11 cellular contexts compared by ENCODE assay signal in the genomic region with DNA sequence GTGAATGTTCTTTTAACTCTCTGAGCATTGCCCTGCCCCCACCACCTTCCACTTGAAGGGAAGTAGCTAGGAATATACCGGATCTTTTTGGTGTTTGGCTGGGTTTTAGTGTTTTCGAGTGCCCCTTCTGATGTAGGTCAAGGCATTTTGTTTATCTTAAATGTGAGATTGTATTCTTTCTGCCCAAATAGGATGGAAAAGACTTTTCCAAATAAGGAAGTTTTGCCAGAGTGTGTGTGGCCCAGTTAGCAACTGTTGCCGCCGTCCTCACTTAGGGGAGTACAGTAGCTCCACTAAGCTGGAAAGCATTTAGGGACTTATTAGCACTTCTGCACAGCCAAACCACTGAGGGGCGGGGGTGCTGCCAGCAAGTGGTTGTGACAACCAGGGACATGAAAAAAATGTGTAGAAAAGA. TPM values are rescaled to one million over a fixed set of nuclear protein-coding genes. Genes with fewer than 3 reads are reported as not detected.
DNase-seq lines count a peak whose midpoint lies in the region; ATAC-seq and TF ChIP-seq lines count a peak whose summit lies in the region.
"Had no signal": no experiment of that assay in that cellular context is flagged by ENCODE, and none has a peak within 500 bp of the region (broad histone marks: within the 10 kb centered on the region; RNA-seq: fewer than 3 reads in every experiment).

No MANE protein-coding gene starts in this region.

- no peaks in the 10 kb centered on the region for H3K9me3 Mint-ChIP-seq in brain

- H3K9me3 ChIP-seq in mesodermal cell (ENCODE audit: control insufficient read depth, low read length) (no peaks in the 10 kb centered on the region), thoracic aorta (no peaks in the 10 kb centered on the region), adrenal gland (replicated peaks in 1 of 3) (no peaks in the 10 kb centered on the region)

- H3K36me3 ChIP-seq in mesodermal cell (ENCODE audit: control insufficient read depth, insufficient read depth, low read length) (no peaks in the 10 kb centered on the region), thoracic aorta (no peaks in the 10 kb centered on the region), adrenal gland (replicated peaks in 1 of 2) (no peaks in the 10 kb centered on the region)

- WGBS in mesodermal cell (ENCODE audit: insufficient coverage in 2 of 2), 2 experiments = 10 to 30% methylated on average over 2 of the region's 5 CpGs
- 42 to 52% (median 49%) methylated on average over 5 of the region's 5 CpGs for WGBS in adrenal gland, 4 donors

- H3K4me1 ChIP-seq in mesodermal cell (ENCODE audit: control insufficient read depth, insufficient read depth, low read length, poor library complexity, severe bottlenecking) (peaks cover 40% of the 10 kb centered on the region), thoracic aorta (ENCODE audit: control insufficient read depth in 1 of 2, low read depth in 2 of 2) (peaks cover 22 to 35% of the 10 kb centered on the region in 2 donors), adrenal gland (replicated peaks in 1 of 2) (peaks cover 0 to 9% of the 10 kb centered on the region in 2 donors)

- peak; percentile 16 for DNase-seq in NK-92 treated with Interleukin-12 subunit alpha and Interleukin-12 subunit beta, amount 100 ng/mL, for 24 hours (lab: John Stamatoyannopoulos, UW)
- DNase-seq in NK-92 (lab: John Stamatoyannopoulos, UW; ENCODE audit: unreplicated experiment) = no peak
- DNase-seq in thoracic aorta (ENCODE audit: low spot score) = no peak
- no peak for DNase-seq in stimulated activated CD4-positive, alpha-beta T cell treated with anti-CD3 and anti-CD28 coated beads, Interleukin-12 subunit alpha, Interleukin-12 subunit beta, amount 100 ng/mL, for 4 hours
- DNase-seq in adrenal gland = no peak
- DNase-seq in dorsolateral prefrontal cortex = no peak
- DNase-seq: NCI-H1092 treated with DMSO at 0.1 percent for 48 hours, small intestine, substantia nigra had no signal

- peak overlapping the region in 3 of 5 experiments; percentile 27 to 55 (median 46) for H3K4me3 Mint-ChIP-seq in brain

- intact Hi-C loops in adrenal gland (cut with DNase I) (no loop called here), dorsolateral prefrontal cortex (cut with DNase I) (no loop called here)

- H3K27me3 ChIP-seq in thoracic aorta (replicated peaks; ENCODE audit: insufficient read depth) (no peaks in the 10 kb centered on the region), adrenal gland (no peaks in the 10 kb centered on the region), dorsolateral prefrontal cortex (no peaks in the 10 kb centered on the region)

- TF ChIP-seq CTCF in brain (conservative IDR thresholded peaks at IDR 0.05) (no peak), thoracic aorta (IDR thresholded peaks at IDR 0.05) (no peak), adrenal gland (IDR thresholded peaks at IDR 0.05) (no peak), dorsolateral prefrontal cortex (IDR thresholded peaks at IDR 0.05 in 54 of 56, conservative IDR thresholded peaks at IDR 0.05 in 2 of 56; ENCODE audit: low read depth in 1 of 56, partially characterized antibody in 56 of 56) (no peak)

- TF ChIP-seq POLR2A in adrenal gland (IDR thresholded peaks at IDR 0.05) = no peak

- H3K27ac Mint-ChIP-seq in brain = peak overlapping the region; percentile 53 to 95 (median 90)

- no peaks in the 10 kb centered on the region for H3K27me3 Mint-ChIP-seq in brain

- no peak overlapping the region for H3K4me3 ChIP-seq in mesodermal cell (ENCODE audit: extremely low read depth, insufficient read depth, low read length, poor library complexity, severe bottlenecking)
- H3K4me3 ChIP-seq in thoracic aorta = no peak overlapping the region
- no peak overlapping the region for H3K4me3 ChIP-seq in adrenal gland
- H3K4me3 ChIP-seq in dorsolateral prefrontal cortex = no peak overlapping the region

- ATAC-seq in thoracic aorta (ENCODE audit: insufficient number of reproducible peaks, low FRiP score, low read depth) = no peak

- H3K36me3 Mint-ChIP-seq in brain = no peaks in the 10 kb centered on the region

- peaks cover 40% of the 10 kb centered on the region for H3K4me1 Mint-ChIP-seq in brain

- H3K27ac ChIP-seq in mesodermal cell (ENCODE audit: low read depth, low read length, severe bottlenecking) = peak overlapping the region; percentile 83
- peak overlapping the region; percentile 89 to 90 for H3K27ac ChIP-seq in thoracic aorta
- H3K27ac ChIP-seq in adrenal gland = no peak overlapping the region
- H3K27ac ChIP-seq in dorsolateral prefrontal cortex = peak overlapping the region in 8 of 59 donors; percentile 12 to 81 (median 29)

RNA-seq across cellular contexts. Expression of a gene that starts 29.8 kb away (rescaled TPM):
- polyA plus RNA-seq in brain (ENCODE audit: insufficient read depth, low read depth, low replicate concordance) = 21.5 TPM
- 177 TPM for polyA plus RNA-seq in mesodermal cell (2013, experiment 1 of 2)
- polyA plus RNA-seq in mesodermal cell (2013, experiment 2 of 2) = 162 TPM
- total RNA-seq in thoracic aorta = 100 to 1,000 TPM; 346 to 348 TPM
- total RNA-seq in adrenal gland = 10 to 100 TPM; 30.6 to 90.7 (median 46.5) TPM
- 10 to 100 TPM; 14.3 to 36.4 (median 16.7) TPM for polyA plus RNA-seq in adrenal gland
- 10 to 100 TPM; 16.0 to 62.1 (median 29.9) TPM for total RNA-seq in dorsolateral prefrontal cortex

RNA-seq across cellular contexts. Expression of a gene that starts 57.2 kb away (rescaled TPM):
- polyA plus RNA-seq in brain (ENCODE audit: insufficient read depth, low read depth, low replicate concordance) = 1.8 TPM
- 125 TPM for polyA plus RNA-seq in mesodermal cell (2013, experiment 1 of 2)
- 104 TPM for polyA plus RNA-seq in mesodermal cell (2013, experiment 2 of 2)
- total RNA-seq in thoracic aorta = 100 to 1,000 TPM in 1 of 2 donors, 1 to 10 TPM in 1; 8.1 to 100 TPM
- total RNA-seq in adrenal gland = 10 to 100 TPM in 2 of 8 donors, 1 to 10 TPM in 6; 2.2 to 10.6 (median 7.5) TPM
- polyA plus RNA-seq in adrenal gland = 10 to 100 TPM in 1 of 3 donors, 1 to 10 TPM in 2; 2.6 to 19.4 (median 3.7) TPM
- total RNA-seq in dorsolateral prefrontal cortex = 1 to 10 TPM in 88 of 120 experiments, under 1 TPM in 31, not detected in 1; 0.37 to 7.2 (median 1.4) TPM

Comparison
In these comparisons a context has a peak if more than half of its experiments do, and no peak if none do; other contexts are left out.
1. H3K27ac ChIP-seq: peak in mesodermal cell (single experiment) and thoracic aorta (2 of 2); none in adrenal gland (0 of 5).